Comparison of ENCODE assay signal across 8 cellular contexts in the genomic region with DNA sequence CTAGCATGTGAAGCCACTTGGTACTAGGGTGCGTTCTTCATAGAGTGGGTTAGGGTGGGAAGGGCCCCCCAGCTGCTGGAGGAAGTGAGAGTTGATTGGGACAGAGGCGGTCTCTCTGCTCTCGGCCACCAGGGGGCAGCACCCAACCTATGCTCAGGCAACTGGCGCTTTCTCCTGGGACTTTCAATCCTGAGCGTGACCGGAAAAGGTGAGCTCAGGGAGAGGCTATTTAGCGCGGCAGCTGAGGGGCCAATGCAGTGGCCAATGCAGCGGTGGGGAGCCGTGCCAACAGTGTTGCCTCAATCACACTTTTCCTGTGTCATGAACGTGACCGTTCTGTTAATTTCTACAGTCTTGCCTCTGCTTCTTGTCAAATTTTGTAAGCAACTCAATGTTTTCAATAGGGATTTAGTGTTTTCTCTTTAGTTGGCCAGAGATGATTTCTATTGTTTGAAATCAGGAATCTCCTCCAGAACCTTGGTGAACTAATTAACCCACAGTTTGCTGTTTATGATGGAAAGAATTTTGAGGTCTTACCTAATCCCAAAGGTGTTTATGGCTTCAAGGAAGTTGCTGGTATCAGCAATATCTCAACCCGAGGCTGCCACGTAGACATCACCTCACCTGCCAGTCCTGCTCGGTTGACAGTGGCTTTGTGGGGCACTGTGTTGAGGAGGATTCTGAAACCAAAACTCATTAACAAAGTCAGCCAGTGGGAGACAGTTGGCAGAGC.
DNase-seq lines count a peak whose midpoint lies in the region; ATAC-seq, FAIRE-seq and TF ChIP-seq lines count a peak whose summit lies in the region.

No MANE protein-coding gene starts in this region.

- peaks cover 15% of the 10 kb centered on the region for H3K4me1 ChIP-seq in mesenchymal stem cell (ENCODE audit: control insufficient read depth, insufficient read depth, low read depth, low read length)

- H3K9ac ChIP-seq in mesenchymal stem cell (ENCODE audit: low read length): peak overlapping the region; percentile 76

- H2BK120ac ChIP-seq in mesenchymal stem cell (ENCODE audit: low read depth, low read length): no peak overlapping the region

- H3K4me3 Mint-ChIP-seq in activated CD8-positive, alpha-beta T cell treated with anti-CD3 and anti-CD28 coated beads for 36 hours: no peak overlapping the region
- H3K4me3 Mint-ChIP-seq in effector memory CD8-positive, alpha-beta T cell: peak overlapping the region in 1 of 2 donors; percentile 46

- H3K4me1 Mint-ChIP-seq in activated CD8-positive, alpha-beta T cell treated with anti-CD3 and anti-CD28 coated beads for 36 hours (ENCODE audit: low read depth): no peaks in the 10 kb centered on the region
- H3K4me1 Mint-ChIP-seq in effector memory CD8-positive, alpha-beta T cell (ENCODE audit: low read depth in 2 of 2): peaks cover 0 to 4% of the 10 kb centered on the region in 2 donors

- no peaks in the 10 kb centered on the region for H3K36me3 Mint-ChIP-seq in activated CD8-positive, alpha-beta T cell treated with anti-CD3 and anti-CD28 coated beads for 36 hours (ENCODE audit: low read depth)
- H3K36me3 Mint-ChIP-seq in effector memory CD8-positive, alpha-beta T cell (ENCODE audit: insufficient read depth): no peaks in the 10 kb centered on the region

- FAIRE-seq in GM12892 (lab: Jason Lieb, UNC): peak; percentile 76

- TF ChIP-seq CTCF in activated CD8-positive, alpha-beta T cell treated with anti-CD3 and anti-CD28 coated beads for 36 hours (IDR thresholded peaks at IDR 0.05): peak; percentile 92

- H3K27me3 ChIP-seq in mesenchymal stem cell (ENCODE audit: control insufficient read depth in 1 of 2, insufficient read depth in 1 of 2, low read length in 2 of 2): peaks cover 0 to 19% of the 10 kb centered on the region in 2 experiments

- H3K36me3 ChIP-seq in mesenchymal stem cell (ENCODE audit: control insufficient read depth in 1 of 2, insufficient read depth in 2 of 2, low read depth in 1 of 2, low read length in 2 of 2): no peaks in the 10 kb centered on the region

- 30% methylated on average over 12 of the region's 15 CpGs for WGBS in mesenchymal stem cell

- H3K27me3 Mint-ChIP-seq in activated CD8-positive, alpha-beta T cell treated with anti-CD3 and anti-CD28 coated beads for 36 hours: peaks cover 25% of the 10 kb centered on the region
- H3K27me3 Mint-ChIP-seq in effector memory CD8-positive, alpha-beta T cell: peaks cover 54 to 77% of the 10 kb centered on the region in 2 donors

- H4K8ac ChIP-seq in mesenchymal stem cell (ENCODE audit: low read length): no peak overlapping the region

- no peak overlapping the region for H2BK12ac ChIP-seq in mesenchymal stem cell (ENCODE audit: low read length in 2 of 2)

- H4K91ac ChIP-seq in mesenchymal stem cell (ENCODE audit: low read length): no peak overlapping the region

- ATAC-seq in HG02852 (IDR thresholded peaks at IDR 0.05; ENCODE audit: unreplicated experiment): peak; percentile 84
- ATAC-seq in activated CD8-positive, alpha-beta T cell treated with anti-CD3 and anti-CD28 coated beads for 36 hours: peak; percentile 56
- ATAC-seq in effector memory CD8-positive, alpha-beta T cell (replicated peaks): peak; percentile 59
- no peak for ATAC-seq in GM19452 (IDR thresholded peaks at IDR 0.05; ENCODE audit: unreplicated experiment)

- POLR2A ChIA-PET in activated CD8-positive, alpha-beta T cell treated with anti-CD3 and anti-CD28 coated beads for 36 hours (lab: Charles Lee): no interaction called here

- H2AFZ ChIP-seq in mesenchymal stem cell (ENCODE audit: low read depth, low read length): no peak overlapping the region

- no peak overlapping the region for H3K27ac Mint-ChIP-seq in activated CD8-positive, alpha-beta T cell treated with anti-CD3 and anti-CD28 coated beads for 36 hours
- H3K27ac Mint-ChIP-seq in effector memory CD8-positive, alpha-beta T cell: no peak overlapping the region

- H2BK5ac ChIP-seq in mesenchymal stem cell (ENCODE audit: low read depth, low read length, poor library complexity, severe bottlenecking): no peak overlapping the region

- H3K4me2 ChIP-seq in mesenchymal stem cell (ENCODE audit: low read length, poor library complexity, severe bottlenecking): no peak overlapping the region

- DNase-seq in GM12892 (ENCODE audit: insufficient read length) (peak; percentile 47), NCI-H526 (lab: John Stamatoyannopoulos, UW) (peak; percentile 48 to 78), mesenchymal stem cell (peak; percentile 70)
- peak; percentile 75 for DNase-seq in activated CD8-positive, alpha-beta T cell treated with anti-CD3 and anti-CD28 coated beads for 36 hours
- peak; percentile 46 to 51 (median 46) for DNase-seq in effector memory CD8-positive, alpha-beta T cell
- peak; percentile 21 for DNase-seq in stimulated activated CD8-positive, alpha-beta memory T cell treated with anti-CD3 and anti-CD28 coated beads, Interleukin-15, amount 100 ng/mL, for 1 hour (ENCODE audit: low read depth)

- H3K23ac ChIP-seq in mesenchymal stem cell (ENCODE audit: low read length in 2 of 2): no peak overlapping the region

- peak overlapping the region; percentile 44 for H2AK5ac ChIP-seq in mesenchymal stem cell (ENCODE audit: low read length, severe bottlenecking)

- H3K4me3 ChIP-seq in mesenchymal stem cell (ENCODE audit: insufficient read depth in 1 of 2, low read depth in 1 of 2, low read length in 2 of 2): peak overlapping the region in 1 of 2 experiments; percentile 21

- H3K4ac ChIP-seq in mesenchymal stem cell (ENCODE audit: low read depth in 1 of 2, low read length in 2 of 2): no peak overlapping the region

- H3K14ac ChIP-seq in mesenchymal stem cell (ENCODE audit: low read length in 2 of 2): no peak overlapping the region

- TF ChIP-seq POLR2A in GM12892 (IDR thresholded peaks at IDR 0.05; ENCODE audit: low read depth, low read length): no peak

- intact Hi-C loops in activated CD8-positive, alpha-beta T cell treated with anti-CD3 and anti-CD28 coated beads for 36 hours (cut with micrococcal nuclease): no loop called here

- peaks cover 4% of the 10 kb centered on the region for H3K9me3 ChIP-seq in mesenchymal stem cell (ENCODE audit: control insufficient read depth, low read length)

- CTCF ChIA-PET in activated CD8-positive, alpha-beta T cell treated with anti-CD3 and anti-CD28 coated beads for 36 hours (lab: Charles Lee): interaction anchor here (0.5 to 2.4 kb wide), 24 partner anchors 8 to 876 kb away, joined by 3 to 22 read pairs (median 4); no protein-coding TSS in a partner anchor

- no peak overlapping the region for H3K27ac ChIP-seq in mesenchymal stem cell (ENCODE audit: low read length, poor library complexity, severe bottlenecking)

- H2BK15ac ChIP-seq in mesenchymal stem cell (ENCODE audit: low read depth, poor library complexity, severe bottlenecking): no peak overlapping the region

- peaks cover 11% of the 10 kb centered on the region for H3K9me3 Mint-ChIP-seq in activated CD8-positive, alpha-beta T cell treated with anti-CD3 and anti-CD28 coated beads for 36 hours
- peaks cover 11 to 26% of the 10 kb centered on the region in 2 donors for H3K9me3 Mint-ChIP-seq in effector memory CD8-positive, alpha-beta T cell

- H3K18ac ChIP-seq in mesenchymal stem cell (ENCODE audit: low read depth in 1 of 2, low read length in 2 of 2): no peak overlapping the region

- no peaks in the 10 kb centered on the region for H3K79me1 ChIP-seq in mesenchymal stem cell (replicated peaks; ENCODE audit: low read length, poor library complexity, severe bottlenecking)

Comparison
In these comparisons a context has a peak if more than half of its experiments do, and no peak if none do; other contexts are left out.
1. DNase-seq: peak in every context shown above with its lines; median percentile 75 in activated CD8-positive, alpha-beta T cell treated with anti-CD3 and anti-CD28 coated beads for 36 hours; 70 in mesenchymal stem cell; 63 in NCI-H526; 47 in GM12892; 46 in effector memory CD8-positive, alpha-beta T cell; 21 in stimulated activated CD8-positive, alpha-beta memory T cell treated with anti-CD3 and anti-CD28 coated beads, Interleukin-15, amount 100 ng/mL, for 1 hour.